Comparison of ENCODE assay signal across 8 cellular contexts in genomic region chr2:201151127-201152074, GRCh38. TPM values are rescaled to one million over a fixed set of nuclear protein-coding genes. Genes with fewer than 3 reads are reported as not detected.
DNase-seq lines count a peak whose midpoint lies in the region; ATAC-seq, FAIRE-seq and TF ChIP-seq lines count a peak whose summit lies in the region.

No MANE protein-coding gene starts in this region.

- peak overlapping the region; percentile 13 to 41 for H3K4me3 ChIP-seq in HCT116 (replicated peaks in 1 of 2; ENCODE audit: low read depth in 1 of 2, low read length in 2 of 2)
- peak overlapping the region; percentile 18 for H3K4me3 ChIP-seq in NB4 (ENCODE audit: low read depth, low read length)
- no peak overlapping the region for H3K4me3 ChIP-seq in mesendoderm (ENCODE audit: low read length)

- no peak overlapping the region for H3K56ac ChIP-seq in mesendoderm (ENCODE audit: low read length)

- H3K27me3 ChIP-seq in HCT116 (ENCODE audit: insufficient read depth, low read length) = no peaks in the 10 kb centered on the region
- H3K27me3 ChIP-seq in mesendoderm (ENCODE audit: insufficient read depth, low read length, poor library complexity) = no peaks in the 10 kb centered on the region

- no peak overlapping the region for H3K18ac ChIP-seq in mesendoderm (ENCODE audit: low read length)

- no peak overlapping the region for H3K23ac ChIP-seq in mesendoderm (ENCODE audit: low read length)

- peaks cover 3% of the 10 kb centered on the region for H3K27me3 Mint-ChIP-seq in brain

- H2AFZ ChIP-seq in HCT116 (ENCODE audit: low read depth, low read length, poor library complexity, severe bottlenecking) = no peak overlapping the region

- H2BK120ac ChIP-seq in mesendoderm (ENCODE audit: low read depth, low read length) = no peak overlapping the region

- TF ChIP-seq POLR2A in GM12891 (IDR thresholded peaks at IDR 0.05; ENCODE audit: low read depth, low read length) (no peak), HCT116 (IDR thresholded peaks at IDR 0.05; ENCODE audit: borderline replicate concordance, extremely low read depth, insufficient read depth, insufficient read length) (no peak), NB4 (IDR thresholded peaks at IDR 0.05; ENCODE audit: extremely low read depth, insufficient read length) (no peak)

- intact Hi-C loops in HCT116 (cut with micrococcal nuclease) = loop anchor here (2.0 to 10.0 kb wide), 2 partner anchors 33 to 207 kb away; no protein-coding TSS in a partner anchor

- peak overlapping the region; percentile 94 for H2BK15ac ChIP-seq in mesendoderm (replicated peaks; ENCODE audit: low read depth)

- H3K36me3 ChIP-seq in HCT116 (ENCODE audit: control insufficient read depth in 1 of 2, insufficient read depth in 2 of 2, low read length in 2 of 2) = peaks cover 0 to 9% of the 10 kb centered on the region in 2 experiments; a peak in 2 of 4 replicates
- H3K36me3 ChIP-seq in mesendoderm (ENCODE audit: control insufficient read depth, insufficient read depth, low read length) = no peaks in the 10 kb centered on the region

- no peaks in the 10 kb centered on the region for H3K9me2 ChIP-seq in HCT116 (ENCODE audit: insufficient read depth)

- BruUV-seq in HCT116 (replicated peaks; lab: Mats Ljungman, UMichigan) = TSS peak; percentile 83

- no peaks in the 10 kb centered on the region for H3K9me3 Mint-ChIP-seq in brain

- H3K27ac ChIP-seq in HCT116 (ENCODE audit: low read depth, low read length) (peak overlapping the region; percentile 98), mesendoderm (ENCODE audit: low read depth, low read length) (no peak overlapping the region)

- H3K4me3 Mint-ChIP-seq in brain = no peak overlapping the region

- no peaks in the 10 kb centered on the region for H4K20me1 ChIP-seq in HCT116 (ENCODE audit: insufficient read depth)

- WGBS in mesendoderm (ENCODE audit: extremely low coverage, insufficient coverage, low lambda C conversion rate) = no CpG with 5 or more reads among the region's 9 CpGs

- H3K9ac ChIP-seq in HCT116 (ENCODE audit: low read length) = peak overlapping the region; percentile 58
- H3K9ac ChIP-seq in mesendoderm (ENCODE audit: low read length) = no peak overlapping the region

- POLR2A ChIA-PET in HCT116 (lab: Charles Lee) = interaction anchor here (0.7 to 3.4 kb wide), 3 partner anchors 36 to 287 kb away, joined by 3 to 8 read pairs (median 4); partner anchors contain the start of genes CFLAR, CLK1, NIF3L1 and PPIL3

- no peak overlapping the region for H2BK5ac ChIP-seq in mesendoderm (ENCODE audit: low read length)

- CTCF ChIA-PET in HCT116 (lab: Charles Lee) = interaction anchor here (1.6 kb wide), 1 partner anchor 34 kb away, joined by 6 read pairs; no protein-coding TSS in a partner anchor

- RAD21 ChIA-PET in HCT116 (lab: Charles Lee; ENCODE audit: low non-redundant PET in 1 of 2, low total read pairs in 2 of 2, uncharacterized antibody in 2 of 2, unreplicated experiment in 2 of 2) = no interaction called here

- no peak overlapping the region for H4K5ac ChIP-seq in mesendoderm (ENCODE audit: low read length)

- no peak overlapping the region for H4K8ac ChIP-seq in mesendoderm (ENCODE audit: low read depth, low read length)

- no peak; the same call in 1 of the 2 replicates for TF ChIP-seq RAD21 in HCT116 (IDR thresholded peaks at IDR 0.05; ENCODE audit: low read depth)

- ATAC-seq in HCT116 = peak; percentile 60

- H3K9me3 ChIP-seq in HCT116 (ENCODE audit: control insufficient read depth in 1 of 2, insufficient read depth in 1 of 2, low read depth in 1 of 2, low read length in 2 of 2) = no peaks in the 10 kb centered on the region

- H3K27ac Mint-ChIP-seq in brain = peak overlapping the region in 3 of 5 experiments; percentile 19 to 70 (median 42)

- TF ChIP-seq CTCF in HCT116 (IDR thresholded peaks at IDR 0.05 in 2 of 3, conservative IDR thresholded peaks at IDR 0.05 in 1 of 3; ENCODE audit: borderline replicate concordance in 1 of 3, insufficient read depth in 1 of 3, low read depth in 2 of 3, low read length in 2 of 3) (no peak), NB4 (IDR thresholded peaks at IDR 0.05; ENCODE audit: low read depth, low read length) (no peak), brain (conservative IDR thresholded peaks at IDR 0.05) (no peak)

- H3K79me2 ChIP-seq in HCT116 (ENCODE audit: insufficient read depth, low read length) (no peaks in the 10 kb centered on the region; the same call in 1 of the 2 replicates), mesendoderm (ENCODE audit: control insufficient read depth, insufficient read depth, low read length) (no peaks in the 10 kb centered on the region)

- H3K36me3 Mint-ChIP-seq in brain = peaks cover 3% of the 10 kb centered on the region

- H2AK5ac ChIP-seq in mesendoderm (ENCODE audit: low read length) = no peak overlapping the region

- H3K4me1 Mint-ChIP-seq in brain = peaks cover 7% of the 10 kb centered on the region

- H3K4me1 ChIP-seq in HCT116 (ENCODE audit: control insufficient read depth in 1 of 2, insufficient read depth in 2 of 2, low read length in 2 of 2) (peaks cover 40 to 68% of the 10 kb centered on the region in 2 experiments), mesendoderm (ENCODE audit: control insufficient read depth, low read depth, low read length) (no peaks in the 10 kb centered on the region)

- peak overlapping the region; percentile 79 for H3K4me2 ChIP-seq in HCT116 (ENCODE audit: low read length)
- no peak overlapping the region for H3K4me2 ChIP-seq in mesendoderm (ENCODE audit: low read length)

- H3K79me1 ChIP-seq in mesendoderm (ENCODE audit: low read length) = no peaks in the 10 kb centered on the region

- DNase-seq in GM12891 (ENCODE audit: insufficient read length, low spot score) (no peak), HCT116 (ENCODE audit: low read depth, low spot score) (peak; percentile 86), NB4 (ENCODE audit: low read depth) (peak; percentile 78), mesendoderm (peak; percentile 35), HuH-7 (ENCODE audit: low spot score) (no peak), DMS79 treated with DMSO at 0.1 percent for 48 hours (lab: John Stamatoyannopoulos, UW) (no peak)
- no peak for DNase-seq in activated effector memory CD4-positive, alpha-beta T cell treated with Interleukin-2 at 50 U/mL for 16 hours

- peak overlapping the region; percentile 28 for H3K4ac ChIP-seq in mesendoderm (ENCODE audit: low read depth, low read length)

- no peak for FAIRE-seq in GM12891 (lab: Jason Lieb, UNC)

TF ChIP-seq in GM12891, 5 proteins besides CTCF, POLR2A, EP300 and RAD21:
- TF ChIP-seq POLR2AphosphoS5 (IDR thresholded peaks at IDR 0.05; ENCODE audit: low read depth, low read length) (no peak), TAF1 (IDR thresholded peaks at IDR 0.05; ENCODE audit: low read depth, low read length) (no peak), SPI1 (IDR thresholded peaks at IDR 0.05; ENCODE audit: low read depth, low read length) (peak; percentile 68), POU2F2 (IDR thresholded peaks at IDR 0.05; ENCODE audit: low read depth, low read length) (no peak), PAX5 (IDR thresholded peaks at IDR 0.05; ENCODE audit: insufficient read depth, low read length, severe bottlenecking) (no peak)

TF ChIP-seq in HCT116, 20 proteins besides CTCF, POLR2A, EP300 and RAD21 (continues in another document):
- no peak for TF ChIP-seq ZFX (IDR thresholded peaks at IDR 0.05)
- peak; percentile 32; the same call in 1 of the 2 replicates for TF ChIP-seq POLR2AphosphoS5 (IDR thresholded peaks at IDR 0.05; ENCODE audit: low read depth, low read length)
- no peak for TF ChIP-seq EZH2phosphoT487 (IDR thresholded peaks at IDR 0.05; ENCODE audit: borderline replicate concordance)
- peak; percentile 87 for TF ChIP-seq SP1 (IDR thresholded peaks at IDR 0.05; ENCODE audit: low read depth)
- TF ChIP-seq FOSL1 (IDR thresholded peaks at IDR 0.05; ENCODE audit: low read depth) = peak; percentile 95
- no peak for TF ChIP-seq ZBTB33 (IDR thresholded peaks at IDR 0.05; ENCODE audit: extremely low read depth, insufficient replicate concordance, low read length)
- TF ChIP-seq ZNF274 (IDR thresholded peaks at IDR 0.05; ENCODE audit: low read depth, low read length) = no peak
- peak; percentile 51 for TF ChIP-seq MAX (IDR thresholded peaks at IDR 0.05)
- peak; percentile 77 for TF ChIP-seq SRF (IDR thresholded peaks at IDR 0.05; ENCODE audit: low read depth)
- peak; percentile 89 for TF ChIP-seq JUND (IDR thresholded peaks at IDR 0.05)
- TF ChIP-seq CBX3 (IDR thresholded peaks at IDR 0.05; ENCODE audit: low read depth) = peak; percentile 52; the same call in 1 of the 2 replicates
- TF ChIP-seq ATF3 (IDR thresholded peaks at IDR 0.05) = no peak; the same call in 1 of the 2 replicates
- no peak for TF ChIP-seq EZH2 (IDR thresholded peaks at IDR 0.05)

RNA-seq across cellular contexts. Expression of gene CASP10, which starts 31.5 kb away (rescaled TPM):
- 3.9 TPM for polyA plus RNA-seq in GM12891 (2012; ENCODE audit: low read depth, missing spikeins)
- total RNA-seq in HCT116 (2021; ENCODE audit: unreplicated experiment) = 2.6 TPM
- polyA plus RNA-seq in HCT116 (2012) = 1.8 and 2.3 TPM in 2 replicates
- polyA plus RNA-seq in brain (ENCODE audit: insufficient read depth, low read depth, low replicate concordance) = 1.1 TPM
- polyA plus RNA-seq in mesendoderm (2013, experiment 1 of 2) = 2.7 TPM
- polyA plus RNA-seq in mesendoderm (2013, experiment 2 of 2) = 2.8 TPM

RNA-seq across cellular contexts. Expression of gene CFLAR, which starts 35.4 kb away (rescaled TPM):
- 139 TPM for polyA plus RNA-seq in GM12891 (2012; ENCODE audit: low read depth, missing spikeins)
- 35.6 TPM for total RNA-seq in HCT116 (2021; ENCODE audit: unreplicated experiment)
- 19.8 and 21.2 TPM in 2 replicates for polyA plus RNA-seq in HCT116 (2012)
- polyA plus RNA-seq in brain (ENCODE audit: insufficient read depth, low read depth, low replicate concordance) = 16.6 TPM
- 5.4 TPM for polyA plus RNA-seq in mesendoderm (2013, experiment 1 of 2)
- 5.5 TPM for polyA plus RNA-seq in mesendoderm (2013, experiment 2 of 2)

Comparison
In these comparisons a context has a peak if more than half of its experiments do, and no peak if none do; other contexts are left out.
1. DNase-seq: peak in HCT116 (single experiment), NB4 (single experiment) and mesendoderm (single experiment); none in GM12891 (single experiment), HuH-7 (single experiment), DMS79 treated with DMSO at 0.1 percent for 48 hours (single experiment) and activated effector memory CD4-positive, alpha-beta T cell treated with Interleukin-2 at 50 U/mL for 16 hours (single experiment).